Comparison of ENCODE assay signal across 10 cellular contexts in genomic region chr18:23719634-23720201, GRCh38. TPM values are rescaled to one million over a fixed set of nuclear protein-coding genes. Genes with fewer than 3 reads are reported as not detected.
DNase-seq lines count a peak whose midpoint lies in the region; ATAC-seq, FAIRE-seq and TF ChIP-seq lines count a peak whose summit lies in the region.
"Had no signal": no experiment of that assay in that cellular context is flagged by ENCODE, and none has a peak within 500 bp of the region (broad histone marks: within the 10 kb centered on the region; RNA-seq: fewer than 3 reads in every experiment).

No MANE protein-coding gene starts in this region.

- H3K27me3 ChIP-seq in IMR-90 (ENCODE audit: control insufficient read depth, insufficient read depth, low read length) (no peaks in the 10 kb centered on the region), bronchial epithelial cell (ENCODE audit: control insufficient read depth, insufficient read depth, low read length) (no peaks in the 10 kb centered on the region), left lung (no peaks in the 10 kb centered on the region)

- H3K27ac ChIP-seq in IMR-90 (ENCODE audit: insufficient read depth, low read length) = peak overlapping the region; percentile 65
- peak overlapping the region; percentile 3 to 22 for H3K27ac ChIP-seq in left lung
- H3K27ac ChIP-seq: prostate gland had no signal

- peak overlapping the region; percentile 73; the same call in 1 of the 2 replicates for H3K18ac ChIP-seq in IMR-90 (ENCODE audit: low read depth, low read length)

- no peak overlapping the region for H2AK9ac ChIP-seq in IMR-90 (replicated peaks; ENCODE audit: low read depth, low read length, poor library complexity)

- peak; percentile 78 for ATAC-seq in IMR-90 (ENCODE audit: low read depth)
- ATAC-seq in left lung = peak; percentile 85
- no peak for ATAC-seq in HG02884 (IDR thresholded peaks at IDR 0.05; ENCODE audit: unreplicated experiment)
- no peak for ATAC-seq in HG03039 (IDR thresholded peaks at IDR 0.05; ENCODE audit: unreplicated experiment)

- no peak overlapping the region for H3K9ac ChIP-seq in IMR-90 (ENCODE audit: low read depth, low read length)

- DNase-seq in AG08395 (ENCODE audit: low spot score) = peak; percentile 97
- peak; percentile 98 for DNase-seq in IMR-90
- DNase-seq in bronchial epithelial cell (ENCODE audit: low read depth) = peak; percentile 97
- DNase-seq in left lung = peak in 1 of 2 donors; percentile 58
- DNase-seq in NCI-H524 treated with DMSO at 0.1 percent for 48 hours (lab: John Stamatoyannopoulos, UW) = no peak
- DNase-seq in GDM1 (lab: John Stamatoyannopoulos, UW) = no peak

- peak overlapping the region; percentile 7; the same call in 1 of the 2 replicates for H4K5ac ChIP-seq in IMR-90 (ENCODE audit: low read depth, low read length)

- no peak overlapping the region for H2AFZ ChIP-seq in IMR-90 (replicated peaks; ENCODE audit: low read length, poor library complexity)

- H3K9me1 ChIP-seq in IMR-90 (ENCODE audit: insufficient read depth, low read length) = 0 out of 2 replicates have a peak, but pooled peaks cover 7% of the 10 kb centered on the region

- H3K4me1 ChIP-seq in IMR-90 (ENCODE audit: control insufficient read depth, insufficient read depth, low read length) (peaks cover 13% of the 10 kb centered on the region), left lung (peaks cover 0 to 5% of the 10 kb centered on the region in 2 donors)
- H3K4me1 ChIP-seq: prostate gland had no signal

- CTCF ChIA-PET in IMR-90 (lab: Yijun Ruan, JAX) = interaction anchor here (1.7 kb wide), 1 partner anchor 16 kb away, joined by 6 read pairs; no protein-coding TSS in a partner anchor

- peak overlapping the region; percentile 75 for H4K91ac ChIP-seq in IMR-90 (ENCODE audit: insufficient read depth, low read depth, low read length)

- peak overlapping the region; percentile 89 for H2BK120ac ChIP-seq in IMR-90 (ENCODE audit: low read depth, low read length)

- no peak for TF ChIP-seq RAD21 in IMR-90 (IDR thresholded peaks at IDR 0.05; ENCODE audit: low read length)

- in situ Hi-C loops in IMR-90 (cut with MboI; ENCODE audit: low sequenced_read_pairs) = no loop called here

- H3K36me3 ChIP-seq in IMR-90 (ENCODE audit: control insufficient read depth, insufficient read depth, low read length) (no peaks in the 10 kb centered on the region), bronchial epithelial cell (ENCODE audit: control insufficient read depth, insufficient read depth, low read length) (no peaks in the 10 kb centered on the region), left lung (no peaks in the 10 kb centered on the region)
- H3K36me3 ChIP-seq: prostate gland had no signal

- no CpG with 5 or more reads among the region's 1 CpG for WGBS in IMR-90 (ENCODE audit: extremely low coverage in 2 of 2, insufficient read length in 1 of 2), 2 experiments

- intact Hi-C loops in IMR-90 (cut with micrococcal nuclease) (loop anchor here (5.0 kb wide), 1 partner anchor 68 kb away; no protein-coding TSS in a partner anchor), left lung (cut with DNase I) (no loop called here)

- POLR2A ChIA-PET in IMR-90 (lab: Charles Lee; ENCODE audit: unreplicated experiment) = no interaction called here

- no peak overlapping the region for H3K4me3 ChIP-seq in IMR-90 (ENCODE audit: insufficient read depth, low read depth, low read length)
- H3K4me3 ChIP-seq in bronchial epithelial cell (ENCODE audit: low read depth, low read length) = no peak overlapping the region
- no peak overlapping the region for H3K4me3 ChIP-seq in left lung
- H3K4me3 ChIP-seq: prostate gland had no signal

- H3K4ac ChIP-seq in IMR-90 (ENCODE audit: low read depth, low read length) = peak overlapping the region; percentile 64

- no TSS peak for BruUV-seq in IMR-90 (replicated peaks; lab: Mats Ljungman, UMichigan)

- FAIRE-seq in bronchial epithelial cell (lab: Jason Lieb, UNC) = no peak
- FAIRE-seq: TTC549 had no signal

- no peak for TF ChIP-seq POLR2A in IMR-90 (IDR thresholded peaks at IDR 0.05; ENCODE audit: low read depth, low read length)

- H3K56ac ChIP-seq in IMR-90 (ENCODE audit: extremely low read depth, insufficient read depth, low read length) = peak overlapping the region; percentile 33; the same call in 1 of the 2 replicates

- H3K9me3 ChIP-seq in IMR-90 (ENCODE audit: control insufficient read depth, insufficient read depth, low read length) (no peaks in the 10 kb centered on the region), left lung (no peaks in the 10 kb centered on the region)
- H3K9me3 ChIP-seq: prostate gland had no signal

- no peaks in the 10 kb centered on the region for H3K79me1 ChIP-seq in IMR-90 (ENCODE audit: low read depth in 1 of 2, low read length in 2 of 2)

- H3K14ac ChIP-seq in IMR-90 (replicated peaks; ENCODE audit: low read depth, low read length) = peak overlapping the region; percentile 77; the same call in 1 of the 2 replicates

- H2BK15ac ChIP-seq in IMR-90 (ENCODE audit: low read depth, low read length) = no peak overlapping the region

- H4K20me1 ChIP-seq in IMR-90 (ENCODE audit: insufficient read depth, low read length) = peaks cover 8% of the 10 kb centered on the region; the same call in 1 of the 2 replicates

- TF ChIP-seq CTCF in IMR-90 (conservative IDR thresholded peaks at IDR 0.05; ENCODE audit: low read depth, low read length) (no peak), bronchial epithelial cell (IDR thresholded peaks at IDR 0.05; ENCODE audit: insufficient read depth, low read length, severe bottlenecking) (no peak), left lung (IDR thresholded peaks at IDR 0.05) (no peak)

- H2BK20ac ChIP-seq in IMR-90 (ENCODE audit: low read depth, low read length) = peak overlapping the region; percentile 95

- H3K4me2 ChIP-seq in IMR-90 (ENCODE audit: low read depth, low read length) = no peak overlapping the region

- peak overlapping the region; percentile 3 to 75; a peak in 2 of 4 replicates for H4K8ac ChIP-seq in IMR-90 (ENCODE audit: low read depth in 2 of 2, low read length in 2 of 2)

- peak overlapping the region; percentile 89 for H2BK5ac ChIP-seq in IMR-90 (ENCODE audit: low read depth, low read length, poor library complexity, severe bottlenecking)

- no peak overlapping the region for H2AK5ac ChIP-seq in IMR-90 (ENCODE audit: low read depth, low read length)

- peak overlapping the region; percentile 60 for H3K23ac ChIP-seq in IMR-90 (ENCODE audit: low read depth, low read length)

- dilution Hi-C loops in IMR-90 (cut with HindIII; ENCODE audit: low sequenced_read_pairs, unreplicated experiment) = no loop called here

TF ChIP-seq in IMR-90, 13 proteins besides CTCF, POLR2A, EP300 and RAD21:
- peak; percentile 65 for TF ChIP-seq RCOR1 (IDR thresholded peaks at IDR 0.05; ENCODE audit: insufficient replicate concordance, low read length)
- TF ChIP-seq NFE2L2 (IDR thresholded peaks at IDR 0.05; ENCODE audit: low read depth, low read length) = peak; percentile 94
- TF ChIP-seq CEBPB (IDR thresholded peaks at IDR 0.05; ENCODE audit: low read depth, low read length) = no peak
- TF ChIP-seq BHLHE40 (IDR thresholded peaks at IDR 0.05; ENCODE audit: low read depth, low read length) = 0 out of 2 replicates have a peak, but pooled peaks have one; percentile 2
- no peak for TF ChIP-seq MXI1 (IDR thresholded peaks at IDR 0.05; ENCODE audit: borderline replicate concordance, low read depth, low read length)
- TF ChIP-seq USF2 (IDR thresholded peaks at IDR 0.05; ENCODE audit: low read depth, low read length) = peak; percentile 53
- no peak for TF ChIP-seq RFX5 (IDR thresholded peaks at IDR 0.05; ENCODE audit: low read depth, low read length)
- TF ChIP-seq FOS (IDR thresholded peaks at IDR 0.05; ENCODE audit: low read depth, low read length) = peak; percentile 75
- peak; percentile 85 for TF ChIP-seq MAFK (IDR thresholded peaks at IDR 0.05; ENCODE audit: low read depth, low read length)

RNA-seq across cellular contexts. Expression of gene LAMA3, which starts 30.5 kb away (rescaled TPM):
- total RNA-seq in IMR-90 (2012; rRNA removed) (0.18 and 0.28 TPM in 2 replicates), bronchial epithelial cell (381 and 531 TPM in 2 replicates), left lung (100 to 1,000 TPM in 1 of 2 donors, 10 to 100 TPM in 1; 42.8 to 142 TPM)
- polyA plus RNA-seq in IMR-90 (2012; rRNA removed) = 0.13 and 0.19 TPM in 2 replicates
- polyA plus RNA-seq in IMR-90 (2012; cell fraction: cytosol; rRNA removed) = 0.11 and 0.15 TPM in 2 replicates
- polyA plus RNA-seq in IMR-90 (2012; cell fraction: nucleus; rRNA removed; ENCODE audit: low replicate concordance) = 0.33 and 0.57 TPM in 2 replicates

RNA-seq across cellular contexts. Expression of gene ANKRD29, which starts 57.0 kb away (rescaled TPM):
- total RNA-seq in IMR-90 (2012; rRNA removed) = under 0.01 and 0.18 TPM in 2 replicates
- polyA plus RNA-seq in IMR-90 (2012; rRNA removed) = 0.07 and 0.31 TPM in 2 replicates
- polyA plus RNA-seq in IMR-90 (2012; cell fraction: cytosol; rRNA removed) = 0.01 and 0.10 TPM in 2 replicates
- 0.36 and 0.66 TPM in 2 replicates for polyA plus RNA-seq in IMR-90 (2012; cell fraction: nucleus; rRNA removed; ENCODE audit: low replicate concordance)
- total RNA-seq in bronchial epithelial cell = 14.0 and 15.0 TPM in 2 replicates
- total RNA-seq in left lung = 10 to 100 TPM; 23.1 to 51.9 TPM

Comparison
In these comparisons a context has a peak if more than half of its experiments do, and no peak if none do; other contexts are left out.
1. DNase-seq: peak in AG08395 (single experiment), IMR-90 (single experiment) and bronchial epithelial cell (single experiment); none in NCI-H524 treated with DMSO at 0.1 percent for 48 hours (single experiment) and GDM1 (single experiment).
2. ATAC-seq: peak in IMR-90 (single experiment) and left lung (single experiment); none in HG02884 (single experiment) and HG03039 (single experiment).
3. RNA of gene LAMA3, which starts 30.5 kb away (total RNA-seq): 381 to 531 TPM in bronchial epithelial cell and 42.8 to 142 TPM in left lung; 0.18 to 0.28 TPM in IMR-90; every median in the first group is over 10 times any median in the second.
4. RNA of gene ANKRD29, which starts 57.0 kb away (total RNA-seq): 23.1 to 51.9 TPM in left lung and 14.0 to 15.0 TPM in bronchial epithelial cell; under 0.01 to 0.18 TPM in IMR-90; every median in the first group is over 10 times any median in the second.